ENCODE assay signal across 8 cellular contexts in the genomic region with DNA sequence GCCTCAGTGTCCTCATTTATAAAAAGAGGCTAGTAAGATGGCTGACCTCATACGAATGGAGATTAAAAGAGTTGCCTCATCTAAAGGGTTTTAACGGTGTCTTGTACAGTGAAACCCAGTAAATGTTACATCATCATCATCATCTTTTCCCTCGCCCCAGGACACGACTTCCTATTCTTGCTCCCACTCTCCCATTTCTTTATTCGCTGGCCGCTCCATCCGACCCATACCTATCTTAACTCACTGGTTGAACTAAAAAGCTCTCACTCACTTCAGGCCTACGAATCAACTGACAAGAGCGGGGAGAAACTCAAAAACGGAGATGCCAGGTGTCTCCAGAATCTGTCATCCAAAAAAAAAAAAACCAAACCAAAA. TPM values are rescaled to one million over a fixed set of nuclear protein-coding genes. Genes with fewer than 3 reads are reported as not detected.
DNase-seq lines count a peak whose midpoint lies in the region; ATAC-seq and TF ChIP-seq lines count a peak whose summit lies in the region.

No MANE protein-coding gene starts in this region.

- ATAC-seq in GM19351 (IDR thresholded peaks at IDR 0.05; ENCODE audit: unreplicated experiment) (peak; percentile 23), HG03378 (IDR thresholded peaks at IDR 0.05; ENCODE audit: unreplicated experiment) (peak; percentile 19)

- DNase-seq in CMK (ENCODE audit: low read depth) (peak; percentile 24), fibroblast of villous mesenchyme (ENCODE audit: low read depth) (peak; percentile 75), renal cortical epithelial cell (ENCODE audit: low read depth) (peak; percentile 32), progenitor cell of endocrine pancreas (ENCODE audit: low spot score, unreplicated experiment) (no peak), NCI-H1436 treated with DMSO at 0.1 percent for 48 hours (lab: John Stamatoyannopoulos, UW) (no peak)

- H3K4me3 ChIP-seq in fibroblast of villous mesenchyme (ENCODE audit: low read depth, low read length): peak overlapping the region; percentile 88

- no peak for TF ChIP-seq CTCF in VCaP (conservative IDR thresholded peaks at IDR 0.05)
- TF ChIP-seq CTCF in fibroblast of villous mesenchyme (IDR thresholded peaks at IDR 0.05; ENCODE audit: insufficient read depth, low read depth, low read length): no peak
- no peak for TF ChIP-seq CTCF in progenitor cell of endocrine pancreas (IDR thresholded peaks at IDR 0.05; ENCODE audit: unreplicated experiment)

- peaks cover 2% of the 10 kb centered on the region for H3K4me1 Mint-ChIP-seq in progenitor cell of endocrine pancreas (ENCODE audit: low read depth)

- H3K27me3 Mint-ChIP-seq in progenitor cell of endocrine pancreas: no peaks in the 10 kb centered on the region

- peaks cover 5% of the 10 kb centered on the region for H3K36me3 Mint-ChIP-seq in progenitor cell of endocrine pancreas (ENCODE audit: insufficient read depth)

- H3K9me3 Mint-ChIP-seq in progenitor cell of endocrine pancreas (ENCODE audit: low read depth): no peaks in the 10 kb centered on the region

- H3K27ac ChIP-seq in VCaP: peak overlapping the region; percentile 96

- H3K27ac Mint-ChIP-seq in progenitor cell of endocrine pancreas: no peak overlapping the region

- no peak overlapping the region for H3K4me3 Mint-ChIP-seq in progenitor cell of endocrine pancreas (ENCODE audit: low read depth)

RNA-seq across cellular contexts. Expression of a gene that starts 0.5 kb away (rescaled TPM):
- 6.0 and 11.3 TPM in 2 replicates for total RNA-seq in fibroblast of villous mesenchyme
- total RNA-seq in renal cortical epithelial cell: 1.0 and 14.8 TPM in 2 replicates
- total RNA-seq in progenitor cell of endocrine pancreas: 21.9 and 22.1 TPM in 2 replicates

RNA-seq across cellular contexts. Expression of a gene that starts 55.8 kb away (rescaled TPM):
- total RNA-seq in fibroblast of villous mesenchyme: not detected in 2 replicates
- not detected in 2 replicates for total RNA-seq in renal cortical epithelial cell
- total RNA-seq in progenitor cell of endocrine pancreas: not detected in 2 replicates

Comparison
In these comparisons a context has a peak if more than half of its experiments do, and no peak if none do; other contexts are left out.
1. DNase-seq: peak in CMK (single experiment), fibroblast of villous mesenchyme (single experiment) and renal cortical epithelial cell (single experiment); none in progenitor cell of endocrine pancreas (single experiment) and NCI-H1436 treated with DMSO at 0.1 percent for 48 hours (single experiment).